ENCODE assay signal across 10 cellular contexts in genomic region chr14:91352101-91352500, GRCh38.
DNase-seq lines count a peak whose midpoint lies in the region; TF ChIP-seq lines count a peak whose summit lies in the region.
"Had no signal": no experiment of that assay in that cellular context is flagged by ENCODE, and none has a peak within 500 bp of the region (broad histone marks: within the 10 kb centered on the region; RNA-seq: fewer than 3 reads in every experiment).

No MANE protein-coding gene starts in this region.

- H3K27me3 ChIP-seq in DOHH2 (ENCODE audit: control insufficient read depth, low read length) (no peaks in the 10 kb centered on the region), endodermal cell (ENCODE audit: control insufficient read depth, insufficient read depth, low read length, poor library complexity, severe bottlenecking) (no peaks in the 10 kb centered on the region)

- no peaks in the 10 kb centered on the region for H3K27me3 Mint-ChIP-seq in endodermal cell (ENCODE audit: insufficient read depth)
- H3K27me3 Mint-ChIP-seq in neural crest cell (ENCODE audit: low read depth): no peaks in the 10 kb centered on the region

- H3K9me3 Mint-ChIP-seq in endodermal cell (peaks cover 4% of the 10 kb centered on the region), neural crest cell (no peaks in the 10 kb centered on the region)

- H3K4me1 ChIP-seq in DOHH2 (ENCODE audit: control insufficient read depth, low read length): peaks cover 98% of the 10 kb centered on the region
- no peaks in the 10 kb centered on the region for H3K4me1 ChIP-seq in endodermal cell (ENCODE audit: control insufficient read depth, insufficient read depth, low read length)

- H3K4me3 ChIP-seq in DOHH2 (ENCODE audit: low read length) (peak overlapping the region; percentile 77), endodermal cell (ENCODE audit: low read length) (no peak overlapping the region)
- H3K4me3 ChIP-seq: smooth muscle cell had no signal

- H3K36me3 Mint-ChIP-seq in endodermal cell (ENCODE audit: low read depth) (peaks cover 5% of the 10 kb centered on the region), neural crest cell (ENCODE audit: low read depth) (no peaks in the 10 kb centered on the region)

- peak overlapping the region; percentile 92 for H3K4me2 ChIP-seq in DOHH2 (ENCODE audit: low read length)
- H3K4me2 ChIP-seq: smooth muscle cell had no signal

- peaks cover 47% of the 10 kb centered on the region for H3F3A ChIP-seq in DOHH2 (ENCODE audit: control insufficient read depth, insufficient read depth)

- H3K4me3 Mint-ChIP-seq in endodermal cell: no peak overlapping the region
- H3K4me3 Mint-ChIP-seq in neural crest cell: no peak overlapping the region

- H3K79me2 ChIP-seq in DOHH2 (ENCODE audit: control insufficient read depth, low read length): peaks cover 90% of the 10 kb centered on the region

- no peaks in the 10 kb centered on the region for H4K20me1 ChIP-seq in DOHH2 (ENCODE audit: control insufficient read depth, insufficient read depth, low read depth, low read length)

- H3K4me1 Mint-ChIP-seq in endodermal cell (peaks cover 21% of the 10 kb centered on the region), neural crest cell (peaks cover 75% of the 10 kb centered on the region)

- 82 to 83% methylated on average over 11 to 18 of the region's 18 CpGs for WGBS in endodermal cell (ENCODE audit: insufficient coverage in 1 of 2, insufficient read length in 1 of 2), 2 experiments

- H3K27ac Mint-ChIP-seq in endodermal cell (no peak overlapping the region), neural crest cell (ENCODE audit: unreplicated experiment) (peak overlapping the region; percentile 94)

- H3K27ac ChIP-seq in DOHH2 (ENCODE audit: low read depth, low read length): peak overlapping the region; percentile 98
- H3K27ac ChIP-seq in endodermal cell (ENCODE audit: low read depth, low read length): peak overlapping the region; percentile 36

- peaks cover 58% of the 10 kb centered on the region for H3K36me3 ChIP-seq in DOHH2 (ENCODE audit: control insufficient read depth, low read length)
- no peaks in the 10 kb centered on the region for H3K36me3 ChIP-seq in endodermal cell (ENCODE audit: control insufficient read depth, insufficient read depth, low read length)

- H3K9me2 ChIP-seq in DOHH2 (replicated peaks; ENCODE audit: control insufficient read depth, low read length): no peaks in the 10 kb centered on the region

- H3K9me3 ChIP-seq in DOHH2 (ENCODE audit: control insufficient read depth, insufficient read depth, low read length) (no peaks in the 10 kb centered on the region), endodermal cell (ENCODE audit: control insufficient read depth, low read length) (no peaks in the 10 kb centered on the region)

- no peak for TF ChIP-seq CTCF in DOHH2 (IDR thresholded peaks at IDR 0.05; ENCODE audit: low read depth, low read length, poor library complexity, severe bottlenecking)
- no peak for TF ChIP-seq CTCF in endodermal cell (conservative IDR thresholded peaks at IDR 0.05)
- no peak for TF ChIP-seq CTCF in neural crest cell (conservative IDR thresholded peaks at IDR 0.05)

- DNase-seq in NCI-H2107 treated with DMSO at 0.1 percent for 48 hours (lab: John Stamatoyannopoulos, UW; ENCODE audit: unreplicated experiment) (peak; percentile 85), endodermal cell (peak; percentile 59), neural crest cell (ENCODE audit: low read depth, low spot score) (no peak), NCI-H82 (lab: John Stamatoyannopoulos, UW) (no peak), AML-193 (lab: John Stamatoyannopoulos, UW) (no peak), DMS 273 (lab: John Stamatoyannopoulos, UW; ENCODE audit: unreplicated experiment) (no peak)
- DNase-seq in central memory CD4-positive, alpha-beta T cell: no peak
- DNase-seq: SIG-M5 had no signal

- no peak overlapping the region for H3K9ac ChIP-seq in endodermal cell (ENCODE audit: extremely low read depth, low read length, poor library complexity, severe bottlenecking)

Comparison
In these comparisons a context has a peak if more than half of its experiments do, and no peak if none do; other contexts are left out.
1. DNase-seq: peak in NCI-H2107 treated with DMSO at 0.1 percent for 48 hours (single experiment) and endodermal cell (single experiment); none in neural crest cell (single experiment), NCI-H82 (single experiment), central memory CD4-positive, alpha-beta T cell (single experiment), AML-193 (0 of 2) and DMS 273 (single experiment).